ENCODE assay signal across 11 cellular contexts in the genomic region with DNA sequence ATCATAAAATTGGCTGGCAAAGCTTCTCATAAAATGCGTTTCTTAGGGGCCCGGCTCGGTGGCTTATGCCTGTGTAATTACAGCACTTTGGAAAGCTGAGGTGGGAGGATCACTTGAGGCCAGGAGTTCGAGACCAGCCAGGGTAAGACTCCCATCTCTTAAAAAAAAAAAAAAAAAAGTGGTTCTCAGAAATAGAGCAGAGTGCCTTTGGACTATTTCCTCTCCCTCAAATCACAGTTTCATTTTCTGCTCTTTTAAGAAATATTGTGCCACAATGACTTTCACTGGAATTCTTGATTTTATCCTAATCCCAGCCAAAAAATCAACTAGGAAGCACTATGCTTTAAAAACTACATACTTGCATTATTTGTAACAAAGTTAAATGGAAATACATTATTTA. TPM values are rescaled to one million over a fixed set of nuclear protein-coding genes. Genes with fewer than 3 reads are reported as not detected.
DNase-seq lines count a peak whose midpoint lies in the region; ATAC-seq, FAIRE-seq and TF ChIP-seq lines count a peak whose summit lies in the region.
"Had no signal": no experiment of that assay in that cellular context is flagged by ENCODE, and none has a peak within 500 bp of the region (broad histone marks: within the 10 kb centered on the region; RNA-seq: fewer than 3 reads in every experiment).

No MANE protein-coding gene starts in this region.

- H3K4me2 ChIP-seq in A549 (peak overlapping the region; percentile 72), KMS-11 (peak overlapping the region; percentile 45; the same call in 1 of the 2 replicates), mammary epithelial cell (ENCODE audit: insufficient read depth, low read depth, low read length) (peak overlapping the region; percentile 60)

- H3K36me3 Mint-ChIP-seq in naive B cell = no peaks in the 10 kb centered on the region

- H2AFZ ChIP-seq in KMS-11 (ENCODE audit: low read depth) (peak overlapping the region; percentile 1; the same call in 1 of the 2 replicates), mammary epithelial cell (ENCODE audit: low read depth, low read length) (no peak overlapping the region)

- no peak for TF ChIP-seq CTCF in A549 (IDR thresholded peaks at IDR 0.05)
- TF ChIP-seq CTCF in KMS-11 (conservative IDR thresholded peaks at IDR 0.05; ENCODE audit: low read depth, low read length) = no peak
- no peak for TF ChIP-seq CTCF in mammary epithelial cell (conservative IDR thresholded peaks at IDR 0.05 in 1 of 2, IDR thresholded peaks at IDR 0.05 in 1 of 2; ENCODE audit: extremely low read depth in 1 of 2, insufficient read depth in 1 of 2, low read depth in 1 of 2, low read length in 2 of 2)
- no peak for TF ChIP-seq CTCF in BE2C (IDR thresholded peaks at IDR 0.05; ENCODE audit: low read depth, low read length)

- TF ChIP-seq RAD21 in A549 (conservative IDR thresholded peaks at IDR 0.05 in 1 of 2, IDR thresholded peaks at IDR 0.05 in 1 of 2) = no peak

- H3K4me3 ChIP-seq in A549 (no peak overlapping the region), KMS-11 (IDR thresholded peaks at IDR 0.05; ENCODE audit: insufficient read depth, low read depth, low read length) (no peak overlapping the region), mammary epithelial cell (replicated peaks in 1 of 3; ENCODE audit: insufficient read depth in 1 of 3, low read depth in 2 of 3, low read length in 3 of 3) (no peak overlapping the region), BE2C (ENCODE audit: low read depth, low read length) (no peak overlapping the region)

- POLR2A ChIA-PET in A549 (lab: Yijun Ruan, JAX) = interaction anchor here (0.6 to 1.6 kb wide), 6 partner anchors 34 to 342 kb away, joined by 3 to 6 read pairs (median 4); no protein-coding TSS in a partner anchor

- dilution Hi-C loops in mammary epithelial cell (cut with HindIII; ENCODE audit: low sequenced_read_pairs) = no loop called here

- H3K9ac ChIP-seq in KMS-11 (no peak overlapping the region), mammary epithelial cell (ENCODE audit: insufficient read depth, low read length) (peak overlapping the region; percentile 44)

- peaks cover 30% of the 10 kb centered on the region for H3K4me1 ChIP-seq in A549
- H3K4me1 ChIP-seq in KMS-11 (ENCODE audit: low read depth, poor library complexity, severe bottlenecking) = peaks cover 23% of the 10 kb centered on the region
- peaks cover 19% of the 10 kb centered on the region for H3K4me1 ChIP-seq in mammary epithelial cell (ENCODE audit: insufficient read depth, low read length)
- no peaks in the 10 kb centered on the region for H3K4me1 ChIP-seq in BE2C

- H3K27ac ChIP-seq in A549 (peak overlapping the region; percentile 97 to 98), KMS-11 (peak overlapping the region; percentile 3; the same call in 1 of the 2 replicates), mammary epithelial cell (ENCODE audit: insufficient read depth, low read depth, low read length) (peak overlapping the region; percentile 44)
- H3K27ac ChIP-seq: C4-2B had no signal

- in situ Hi-C loops in mammary epithelial cell (cut with MboI; ENCODE audit: low sequenced_read_pairs in 2 of 2) = no loop called here

- peaks cover 12 to 19% (median 15%) of the 10 kb centered on the region in 3 donors for H3K4me1 Mint-ChIP-seq in naive B cell

- DNase-seq in A549 (ENCODE audit: low read depth in 1 of 2, low spot score in 1 of 2) (peak in 1 of 2 experiments; percentile 40), mammary epithelial cell (no peak), naive B cell (no peak), SKM-1 treated with dmso at 0.1 percent for 144 hours (lab: John Stamatoyannopoulos, UW; ENCODE audit: unreplicated experiment) (no peak), BE2C (no peak), GDM1 (lab: John Stamatoyannopoulos, UW) (no peak), LoVo (ENCODE audit: low spot score) (no peak)

- H3K27ac Mint-ChIP-seq in naive B cell = peak overlapping the region; percentile 52 to 92 (median 84)

- TF ChIP-seq EP300 in A549 (IDR thresholded peaks at IDR 0.05) = no peak

- H3K4me3 Mint-ChIP-seq in naive B cell = peak overlapping the region in 6 of 8 donors; percentile 18 to 76 (median 70)

- no peaks in the 10 kb centered on the region for H3K79me2 ChIP-seq in KMS-11 (ENCODE audit: insufficient read depth, low read depth)
- H3K79me2 ChIP-seq in mammary epithelial cell (ENCODE audit: insufficient read depth, low read length) = no peaks in the 10 kb centered on the region

- intact Hi-C loops in mammary epithelial cell (cut with micrococcal nuclease) = loop anchor here (1.0 to 2.0 kb wide), 4 partner anchors 34 to 723 kb away; no protein-coding TSS in a partner anchor

- no peaks in the 10 kb centered on the region for H3K9me3 ChIP-seq in A549
- H3K9me3 ChIP-seq in mammary epithelial cell (replicated peaks; ENCODE audit: insufficient read depth, low read length) = no peaks in the 10 kb centered on the region
- no peaks in the 10 kb centered on the region for H3K9me3 ChIP-seq in BE2C

- CTCF ChIA-PET in A549 (lab: Yijun Ruan, JAX) (interaction anchor here (0.9 to 4.4 kb wide), 20 partner anchors 11 to 320 kb away, joined by 3 to 49 read pairs (median 5); a partner anchor contains a TSS), mammary epithelial cell (lab: Charles Lee; ENCODE audit: low non-redundant PET) (interaction anchor here (0.6 to 0.7 kb wide), 2 partner anchors 23 to 320 kb away, joined by 6 read pairs; no protein-coding TSS in a partner anchor)

- H4K20me1 ChIP-seq in KMS-11 (ENCODE audit: insufficient read depth) (no peaks in the 10 kb centered on the region), mammary epithelial cell (ENCODE audit: insufficient read depth, low read length) (no peaks in the 10 kb centered on the region)

- 5% methylated on average over 4 of the region's 4 CpGs for WGBS in A549 (ENCODE audit: missing lambda C conversion rate)
- 67% methylated on average over 4 of the region's 4 CpGs for WGBS in mammary epithelial cell (ENCODE audit: low coverage, missing lambda C conversion rate)

- ATAC-seq in A549 = no peak; a peak in 1 of 6 replicates
- ATAC-seq in naive B cell (ENCODE audit: low read depth in 2 of 2) = peak in 1 of 2 donors; percentile 8

- H3K36me3 ChIP-seq in KMS-11 (ENCODE audit: insufficient read depth) (no peaks in the 10 kb centered on the region), mammary epithelial cell (ENCODE audit: insufficient read depth, low read length) (no peaks in the 10 kb centered on the region), BE2C (no peaks in the 10 kb centered on the region)

- H3K27me3 ChIP-seq in KMS-11 (ENCODE audit: insufficient read depth, low read depth) = no peaks in the 10 kb centered on the region
- no peaks in the 10 kb centered on the region for H3K27me3 ChIP-seq in mammary epithelial cell (ENCODE audit: insufficient read depth, low read length)
- H3K27me3 ChIP-seq in BE2C = no peaks in the 10 kb centered on the region

- BruUV-seq in mammary epithelial cell (replicated peaks; lab: Mats Ljungman, UMichigan) = TSS peak; percentile 52

- peaks cover 0 to under 1% (median 0%) of the 10 kb centered on the region in 3 donors for H3K27me3 Mint-ChIP-seq in naive B cell

- TF ChIP-seq POLR2A in A549 (IDR thresholded peaks at IDR 0.05; ENCODE audit: low read length) = no peak

- no peak for FAIRE-seq in A549 (lab: Jason Lieb, UNC)

- no peaks in the 10 kb centered on the region for H3K9me3 Mint-ChIP-seq in naive B cell
- H3K9me3 Mint-ChIP-seq: nephron had no signal

TF ChIP-seq in A549, 52 proteins besides CTCF, POLR2A, EP300 and RAD21 (continues in another document):
- TF ChIP-seq, protein P1, sequence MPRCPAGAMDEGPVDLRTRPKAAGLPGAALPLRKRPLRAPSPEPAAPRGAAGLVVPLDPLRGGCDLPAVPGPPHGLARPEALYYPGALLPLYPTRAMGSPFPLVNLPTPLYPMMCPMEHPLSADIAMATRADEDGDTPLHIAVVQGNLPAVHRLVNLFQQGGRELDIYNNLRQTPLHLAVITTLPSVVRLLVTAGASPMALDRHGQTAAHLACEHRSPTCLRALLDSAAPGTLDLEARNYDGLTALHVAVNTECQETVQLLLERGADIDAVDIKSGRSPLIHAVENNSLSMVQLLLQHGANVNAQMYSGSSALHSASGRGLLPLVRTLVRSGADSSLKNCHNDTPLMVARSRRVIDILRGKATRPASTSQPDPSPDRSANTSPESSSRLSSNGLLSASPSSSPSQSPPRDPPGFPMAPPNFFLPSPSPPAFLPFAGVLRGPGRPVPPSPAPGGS (IDR thresholded peaks at IDR 0.05) = no peak
- no peak for TF ChIP-seq TP53 (CRISPR knock-in tag; IDR thresholded peaks at IDR 0.05)
- TF ChIP-seq, protein P2, sequence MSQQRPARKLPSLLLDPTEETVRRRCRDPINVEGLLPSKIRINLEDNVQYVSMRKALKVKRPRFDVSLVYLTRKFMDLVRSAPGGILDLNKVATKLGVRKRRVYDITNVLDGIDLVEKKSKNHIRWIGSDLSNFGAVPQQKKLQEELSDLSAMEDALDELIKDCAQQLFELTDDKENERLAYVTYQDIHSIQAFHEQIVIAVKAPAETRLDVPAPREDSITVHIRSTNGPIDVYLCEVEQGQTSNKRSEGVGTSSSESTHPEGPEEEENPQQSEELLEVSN (IDR thresholded peaks at IDR 0.05; ENCODE audit: borderline replicate concordance, low read depth) = no peak
- TF ChIP-seq POLR2AphosphoS2 (conservative IDR thresholded peaks at IDR 0.05; ENCODE audit: low read length) = no peak
- no peak for TF ChIP-seq HOXB13 (CRISPR knock-in tag; IDR thresholded peaks at IDR 0.05; ENCODE audit: low read depth)
- no peak for TF ChIP-seq GATA3 (IDR thresholded peaks at IDR 0.05; ENCODE audit: borderline replicate concordance)

RNA-seq across cellular contexts. Expression of a gene that starts 13.3 kb away (rescaled TPM):
- polyA plus RNA-seq in A549 (2011; rRNA removed) = 2.7 and 3.1 TPM in 2 replicates
- polyA plus RNA-seq in A549 (2012; cell fraction: cytosol; rRNA removed) = 1.5 and 1.6 TPM in 2 replicates
- 0.82 and 1.1 TPM in 2 replicates for polyA plus RNA-seq in A549 (2012; cell fraction: nucleus; rRNA removed)
- 1.7 to 2.3 TPM (median 1.7 TPM) in 3 replicates for polyA plus RNA-seq in A549 (2017; fragmentation: RNase III; extraction: RNeasy Plus Mini Kit Qiagen cat#74134 plus additional on column Dnase treatment)
- 2.0 and 2.1 TPM in 2 replicates for polyA minus RNA-seq in A549 (2011; rRNA and poly(A)+ RNA removed)
- total RNA-seq in mammary epithelial cell = 1 to 10 TPM; 4.0 to 4.2 TPM
- polyA plus RNA-seq in mammary epithelial cell = 3.0 TPM
- polyA minus RNA-seq in mammary epithelial cell = 1.4 TPM
- 1 to 10 TPM in 1 of 6 donors, under 1 TPM in 3, not detected in 2; 0.13 to 1.2 (median 0.49) TPM for polyA plus RNA-seq in naive B cell (ENCODE audit: low read depth in 6 of 6)
- 2.0 TPM for polyA plus RNA-seq in BE2C (2012; ENCODE audit: insufficient read depth, insufficient read length, low read depth)
- polyA plus RNA-seq: aorta had no signal

RNA-seq across cellular contexts. Expression of a gene that starts 13.4 kb away (rescaled TPM):
- polyA plus RNA-seq in A549 (2011; rRNA removed) (25.4 and 32.5 TPM in 2 replicates), A549 (2017; fragmentation: RNase III; extraction: RNeasy Plus Mini Kit Qiagen cat#74134 plus additional on column Dnase treatment) (31.4 to 32.5 TPM (median 32.4 TPM) in 3 replicates), mammary epithelial cell (21.4 TPM), naive B cell (ENCODE audit: low read depth in 6 of 6) (10 to 100 TPM in 5 of 6 donors, 1 to 10 TPM in 1; 9.2 to 30.3 (median 21.1) TPM)
- 14.6 and 17.7 TPM in 2 replicates for polyA plus RNA-seq in A549 (2012; cell fraction: cytosol; rRNA removed)
- polyA plus RNA-seq in A549 (2012; cell fraction: nucleus; rRNA removed) = 20.2 and 22.5 TPM in 2 replicates
- 23.1 and 26.2 TPM in 2 replicates for polyA minus RNA-seq in A549 (2011; rRNA and poly(A)+ RNA removed)
- 10 to 100 TPM; 26.7 to 36.6 TPM for total RNA-seq in mammary epithelial cell
- polyA minus RNA-seq in mammary epithelial cell = 41.7 TPM
- polyA plus RNA-seq in BE2C (2012; ENCODE audit: insufficient read depth, insufficient read length, low read depth) = 28.6 TPM

Comparison
In these comparisons a context has a peak if more than half of its experiments do, and no peak if none do; other contexts are left out.
1. H3K27ac ChIP-seq: peak in every context shown above with its lines; median percentile 98 in A549; 44 in mammary epithelial cell; 3 in KMS-11.